Comparison of ENCODE assay signal across 19 cellular contexts in genomic region chr5:149930060-149930753, GRCh38. TPM values are rescaled to one million over a fixed set of nuclear protein-coding genes. Genes with fewer than 3 reads are reported as not detected.
DNase-seq lines count a peak whose midpoint lies in the region; ATAC-seq and TF ChIP-seq lines count a peak whose summit lies in the region.
"Had no signal": no experiment of that assay in that cellular context is flagged by ENCODE, and none has a peak within 500 bp of the region (broad histone marks: within the 10 kb centered on the region; RNA-seq: fewer than 3 reads in every experiment).

No MANE protein-coding gene starts in this region.

- no peaks in the 10 kb centered on the region for H3K79me2 ChIP-seq in HCT116 (ENCODE audit: insufficient read depth, low read length)

- no peaks in the 10 kb centered on the region for H3K27me3 ChIP-seq in HCT116 (ENCODE audit: insufficient read depth, low read length)
- peaks cover 0 to 2% (median 0%) of the 10 kb centered on the region in 5 donors for H3K27me3 ChIP-seq in subcutaneous abdominal adipose tissue (ENCODE audit: control insufficient read depth in 5 of 5, insufficient read depth in 4 of 5, low read length in 5 of 5)
- H3K27me3 ChIP-seq in spleen (replicated peaks in 1 of 7): peaks cover 0 to 11% (median 0%) of the 10 kb centered on the region in 7 donors

- TF ChIP-seq RAD21 in HCT116 (IDR thresholded peaks at IDR 0.05; ENCODE audit: low read depth): no peak

- TF ChIP-seq POLR2A in HCT116 (IDR thresholded peaks at IDR 0.05; ENCODE audit: borderline replicate concordance, extremely low read depth, insufficient read depth, insufficient read length) (no peak), spleen (IDR thresholded peaks at IDR 0.05) (no peak)

- peak overlapping the region; percentile 12 for H2AFZ ChIP-seq in HCT116 (ENCODE audit: low read depth, low read length, poor library complexity, severe bottlenecking)

- RAD21 ChIA-PET in HCT116 (lab: Charles Lee; ENCODE audit: low non-redundant PET in 1 of 2, low total read pairs in 2 of 2, uncharacterized antibody in 2 of 2, unreplicated experiment in 2 of 2): no interaction called here

- H3K27me3 Mint-ChIP-seq in activated T-cell treated with anti-CD3 and anti-CD28 coated beads, Interleukin-2, amount 50 U/mL, for 72 hours (ENCODE audit: low read depth): peaks cover 47% of the 10 kb centered on the region

- peaks cover 9% of the 10 kb centered on the region for H3K4me1 Mint-ChIP-seq in activated T-cell treated with anti-CD3 and anti-CD28 coated beads, Interleukin-2, amount 50 U/mL, for 72 hours (ENCODE audit: low read depth)
- H3K4me1 Mint-ChIP-seq: naive B cell; stimulated activated memory B cell treated with anti-CD40 and anti-IgM and Interleukin-4, amounts not matched to agents 10 μg/mL and 1 μg/mL and 100 μg/mL, for 72 hours had no signal

- 67 to 79% (median 73%) methylated on average over 6 of the region's 6 CpGs for WGBS in spleen, 5 donors

- no TSS peak for BruUV-seq in HCT116 (replicated peaks; lab: Mats Ljungman, UMichigan)

- no peak overlapping the region for H3K4me3 ChIP-seq in HCT116 (replicated peaks in 1 of 2; ENCODE audit: low read depth in 1 of 2, low read length in 2 of 2)
- H3K4me3 ChIP-seq in fibroblast of the aortic adventitia (ENCODE audit: low read depth, low read length): peak overlapping the region; percentile 17
- H3K4me3 ChIP-seq in subcutaneous abdominal adipose tissue (ENCODE audit: low read depth in 1 of 5, low read length in 5 of 5): peak overlapping the region; percentile 12 to 53 (median 48)
- H3K4me3 ChIP-seq in spleen: peak overlapping the region in 1 of 8 donors; percentile 9

- no peak overlapping the region for H3K4me2 ChIP-seq in HCT116 (ENCODE audit: low read length)

- no peaks in the 10 kb centered on the region for H3K36me3 Mint-ChIP-seq in activated T-cell treated with anti-CD3 and anti-CD28 coated beads, Interleukin-2, amount 50 U/mL, for 72 hours (ENCODE audit: insufficient read depth in 2 of 2)
- H3K36me3 Mint-ChIP-seq: naive B cell; stimulated activated memory B cell treated with anti-CD40 and anti-IgM and Interleukin-4, amounts not matched to agents 10 μg/mL and 1 μg/mL and 100 μg/mL, for 72 hours had no signal

- no peak for ATAC-seq in HCT116
- no peak for ATAC-seq in activated T-cell treated with anti-CD3 and anti-CD28 coated beads, Interleukin-2, amount 50 U/mL, for 72 hours (replicated peaks in 1 of 2)
- ATAC-seq: stimulated activated memory B cell treated with anti-CD40 and anti-IgM and Interleukin-4, amounts not matched to agents 10 μg/mL and 1 μg/mL and 100 μg/mL, for 72 hours had no signal

- H4K20me1 ChIP-seq in HCT116 (ENCODE audit: insufficient read depth): no peaks in the 10 kb centered on the region

- no peak for TF ChIP-seq CTCF in HCT116 (IDR thresholded peaks at IDR 0.05 in 2 of 3, conservative IDR thresholded peaks at IDR 0.05 in 1 of 3; ENCODE audit: borderline replicate concordance in 1 of 3, insufficient read depth in 1 of 3, low read depth in 2 of 3, low read length in 2 of 3)
- TF ChIP-seq CTCF in VCaP (conservative IDR thresholded peaks at IDR 0.05): no peak
- no peak for TF ChIP-seq CTCF in fibroblast of the aortic adventitia (IDR thresholded peaks at IDR 0.05; ENCODE audit: insufficient read depth, low read length)
- TF ChIP-seq CTCF in spleen (IDR thresholded peaks at IDR 0.05 in 8 of 11, conservative IDR thresholded peaks at IDR 0.05 in 3 of 11): no peak

- no peak for DNase-seq in HCT116 (ENCODE audit: low read depth, low spot score)
- DNase-seq in fibroblast of the aortic adventitia (ENCODE audit: low read depth): peak; percentile 80
- no peak for DNase-seq in activated T-cell treated with anti-CD3 and anti-CD28 coated beads, Interleukin-2, amount 50 U/mL, for 72 hours
- no peak for DNase-seq in spleen
- no peak for DNase-seq in MV-4-11 (lab: John Stamatoyannopoulos, UW)
- DNase-seq: activated CD4-positive, alpha-beta T cell treated with anti-CD3 and anti-CD28 coated beads, Interleukin-2, amount 50 U/mL, for 4 hours; amniotic stem cell; Caco-2; naive B cell; NCI-H1436 treated with DMSO at 0.1 percent for 48 hours; NCI-H526; RPMI8226; stimulated activated CD4-positive, alpha-beta T cell treated with anti-CD3 and anti-CD28 coated beads, Interleukin-4, amount 100 ng/mL, for 4 hours; T-helper 2 cell had no signal

- POLR2A ChIA-PET in HCT116 (lab: Charles Lee): no interaction called here

- H3K36me3 ChIP-seq in HCT116 (ENCODE audit: control insufficient read depth in 1 of 2, insufficient read depth in 2 of 2, low read length in 2 of 2) (no peaks in the 10 kb centered on the region), subcutaneous abdominal adipose tissue (ENCODE audit: control insufficient read depth in 5 of 5, insufficient read depth in 5 of 5, low read length in 5 of 5) (no peaks in the 10 kb centered on the region), spleen (no peaks in the 10 kb centered on the region)

- intact Hi-C loops in HCT116 (cut with micrococcal nuclease): no loop called here
- intact Hi-C loops in spleen (cut with DNase I; ENCODE audit: low total_unique reads): no loop called here

- CTCF ChIA-PET in HCT116 (lab: Charles Lee): interaction anchor here (1.0 kb wide), 1 partner anchor 9 kb away, joined by 3 read pairs; no protein-coding TSS in a partner anchor

- H3K27ac ChIP-seq in HCT116 (ENCODE audit: low read depth, low read length) (no peak overlapping the region), VCaP (peak overlapping the region; percentile 86; the same call in 1 of the 2 replicates), subcutaneous abdominal adipose tissue (ENCODE audit: low read depth, low read length) (no peak overlapping the region), spleen (peak overlapping the region in 2 of 8 donors; percentile 14 to 50)

- no peaks in the 10 kb centered on the region for H3K9me3 Mint-ChIP-seq in activated T-cell treated with anti-CD3 and anti-CD28 coated beads, Interleukin-2, amount 50 U/mL, for 72 hours
- H3K9me3 Mint-ChIP-seq: activated T-helper 1 cell treated with anti-CD3 and anti-CD28 coated beads, Interleukin-12 subunit alpha, Interleukin-12 subunit beta, Interleukin-2, Interleukin-4 antibody, amounts not matched to agents 30 ng/mL and 10 ng/mL and 1 ng/mL, durations not matched to agents 14 hours and 24 hours and 36 hours; naive B cell; stimulated activated memory B cell treated with anti-CD40 and anti-IgM and Interleukin-4, amounts not matched to agents 10 μg/mL and 1 μg/mL and 100 μg/mL, for 72 hours had no signal

- H3K27ac Mint-ChIP-seq in activated T-cell treated with anti-CD3 and anti-CD28 coated beads, Interleukin-2, amount 50 U/mL, for 72 hours: no peak overlapping the region
- H3K27ac Mint-ChIP-seq: activated T-helper 1 cell treated with anti-CD3 and anti-CD28 coated beads, Interleukin-12 subunit alpha, Interleukin-12 subunit beta, Interleukin-2, Interleukin-4 antibody, amounts not matched to agents 30 ng/mL and 10 ng/mL and 1 ng/mL, durations not matched to agents 14 hours and 24 hours and 36 hours; naive B cell; stimulated activated memory B cell treated with anti-CD40 and anti-IgM and Interleukin-4, amounts not matched to agents 10 μg/mL and 1 μg/mL and 100 μg/mL, for 72 hours had no signal

- H3K9me3 ChIP-seq in HCT116 (ENCODE audit: control insufficient read depth in 1 of 2, insufficient read depth in 1 of 2, low read depth in 1 of 2, low read length in 2 of 2) (no peaks in the 10 kb centered on the region), subcutaneous abdominal adipose tissue (ENCODE audit: control insufficient read depth in 5 of 5, low read length in 5 of 5) (no peaks in the 10 kb centered on the region), spleen (no peaks in the 10 kb centered on the region)
- H3K9me3 ChIP-seq: Caco-2 had no signal

- H3K4me3 Mint-ChIP-seq in activated T-cell treated with anti-CD3 and anti-CD28 coated beads, Interleukin-2, amount 50 U/mL, for 72 hours: no peak overlapping the region
- H3K4me3 Mint-ChIP-seq: activated T-helper 1 cell treated with anti-CD3 and anti-CD28 coated beads, Interleukin-12 subunit alpha, Interleukin-12 subunit beta, Interleukin-2, Interleukin-4 antibody, amounts not matched to agents 30 ng/mL and 10 ng/mL and 1 ng/mL, durations not matched to agents 14 hours and 24 hours and 36 hours; naive B cell; stimulated activated memory B cell treated with anti-CD40 and anti-IgM and Interleukin-4, amounts not matched to agents 10 μg/mL and 1 μg/mL and 100 μg/mL, for 72 hours had no signal

- no peaks in the 10 kb centered on the region for H3K4me1 ChIP-seq in HCT116 (ENCODE audit: control insufficient read depth in 1 of 2, insufficient read depth in 2 of 2, low read length in 2 of 2)
- peaks cover 0 to 9% (median 6%) of the 10 kb centered on the region in 5 donors for H3K4me1 ChIP-seq in subcutaneous abdominal adipose tissue (ENCODE audit: control insufficient read depth in 5 of 5, insufficient read depth in 5 of 5, low read length in 5 of 5)
- H3K4me1 ChIP-seq in spleen: peaks cover 0 to 4% (median 0%) of the 10 kb centered on the region in 6 donors
- H3K4me1 ChIP-seq: Caco-2 had no signal

- H3K9me2 ChIP-seq in HCT116 (ENCODE audit: insufficient read depth): no peaks in the 10 kb centered on the region

- H3K9ac ChIP-seq in HCT116 (ENCODE audit: low read length): no peak overlapping the region
- H3K9ac ChIP-seq in subcutaneous abdominal adipose tissue (ENCODE audit: low read length in 5 of 5): peak overlapping the region in 2 of 5 donors; percentile 42 to 52

RNA-seq across cellular contexts. Expression of gene PDE6A, which starts 14.4 kb away (rescaled TPM):
- not detected for total RNA-seq in HCT116 (2021; ENCODE audit: unreplicated experiment)
- polyA plus RNA-seq in HCT116 (2012): 0.01 TPM in 1 of 2 replicates, not detected in the other
- total RNA-seq in fibroblast of the aortic adventitia (ENCODE audit: low replicate concordance): not detected in 2 replicates
- under 1 TPM in 1 of 2 donors, not detected in 1; 0.05 TPM for total RNA-seq in activated T-cell treated with anti-CD3 and anti-CD28 coated beads, Interleukin-2, amount 50 U/mL, for 72 hours
- not detected for total RNA-seq in spleen
- not detected for polyA plus RNA-seq in spleen
- total RNA-seq: activated T-helper 1 cell treated with anti-CD3 and anti-CD28 coated beads, Interleukin-12 subunit alpha, Interleukin-12 subunit beta, Interleukin-2, Interleukin-4 antibody, amounts not matched to agents 30 ng/mL and 10 ng/mL and 1 ng/mL, durations not matched to agents 14 hours and 24 hours and 36 hours; kidney epithelial cell had no signal

RNA-seq across cellular contexts. Expression of gene SLC26A2, which starts 30.4 kb away (rescaled TPM):
- 7.8 TPM for total RNA-seq in HCT116 (2021; ENCODE audit: unreplicated experiment)
- polyA plus RNA-seq in HCT116 (2012): 1.6 and 2.1 TPM in 2 replicates
- total RNA-seq in fibroblast of the aortic adventitia (ENCODE audit: low replicate concordance): 12.7 and 20.2 TPM in 2 replicates
- 1 to 10 TPM; 7.5 to 8.0 TPM for total RNA-seq in activated T-cell treated with anti-CD3 and anti-CD28 coated beads, Interleukin-2, amount 50 U/mL, for 72 hours
- total RNA-seq in spleen: 10 to 100 TPM in 5 of 7 donors, 1 to 10 TPM in 2; 8.5 to 14.8 (median 10.6) TPM
- 1 to 10 TPM; 1.9 to 2.4 (median 2.0) TPM for polyA plus RNA-seq in spleen

Comparison
In these comparisons a context has a peak if more than half of its experiments do, and no peak if none do; other contexts are left out.
1. H3K4me3 ChIP-seq: peak in fibroblast of the aortic adventitia (single experiment) and subcutaneous abdominal adipose tissue (5 of 5); none in HCT116 (0 of 2).